Comparison of ENCODE assay signal across 8 cellular contexts in genomic region chr1:171984850-171985485, GRCh38.
A peak's percentile ranks its signal among the peaks of the same experiment; 100 is the strongest.
DNase-seq lines count a peak whose midpoint lies in the region; ATAC-seq and TF ChIP-seq lines count a peak whose summit lies in the region.

No MANE protein-coding gene starts in this region.

- no peak for DNase-seq in natural killer cell
- no peak for DNase-seq in natural killer cell treated with Interleukin-12 subunit alpha and Interleukin-12 subunit beta and Interleukin-15 and Interleukin-18, amount 100 ng/mL, for 72 hours (ENCODE audit: low spot score)
- DNase-seq in Karpas-422: peak; percentile 68
- DNase-seq in SKM-1 (lab: John Stamatoyannopoulos, UW; ENCODE audit: unreplicated experiment): peak; percentile 27
- peak; percentile 49 for DNase-seq in fibroblast of villous mesenchyme (ENCODE audit: low read depth)
- DNase-seq in prostate gland (ENCODE audit: low spot score): no peak

- H3K27ac ChIP-seq in Karpas-422 (ENCODE audit: low read length) (no peak overlapping the region), prostate gland (no peak overlapping the region)

- no peaks in the 10 kb centered on the region for H3K27me3 ChIP-seq in Karpas-422 (ENCODE audit: low read length)
- H3K27me3 ChIP-seq in prostate gland (replicated peaks; ENCODE audit: insufficient read depth): no peaks in the 10 kb centered on the region

- no peak overlapping the region for H3K27ac Mint-ChIP-seq in natural killer cell
- no peak overlapping the region for H3K27ac Mint-ChIP-seq in natural killer cell treated with Interleukin-12 subunit alpha and Interleukin-12 subunit beta and Interleukin-15 and Interleukin-18, amount 100 ng/mL, for 72 hours

- WGBS in prostate gland: 13% methylated on average over 3 of the region's 3 CpGs

- no peaks in the 10 kb centered on the region for H3K79me2 ChIP-seq in Karpas-422 (ENCODE audit: low read length)

- H3K9me2 ChIP-seq in Karpas-422 (replicated peaks; ENCODE audit: insufficient read depth, low read length): no peaks in the 10 kb centered on the region

- H2AFZ ChIP-seq in Karpas-422 (ENCODE audit: low read length): no peak overlapping the region

- H3K4me3 ChIP-seq in Karpas-422 (ENCODE audit: low read length) (no peak overlapping the region), fibroblast of villous mesenchyme (ENCODE audit: low read depth, low read length) (no peak overlapping the region), prostate gland (no peak overlapping the region)

- no peak for TF ChIP-seq POLR2A in prostate gland (IDR thresholded peaks at IDR 0.05)

- intact Hi-C loops in natural killer cell (cut with micrococcal nuclease): loop anchor here (1.0 to 5.0 kb wide), 2 partner anchors 184 to 333 kb away; partner anchors contain the start of gene MYOC
- intact Hi-C loops in prostate gland (cut with DNase I): loop anchor here (2.0 to 5.0 kb wide), 2 partner anchors 184 to 343 kb away; no protein-coding TSS in a partner anchor

- H3K4me3 Mint-ChIP-seq in natural killer cell: no peak overlapping the region
- no peak overlapping the region for H3K4me3 Mint-ChIP-seq in natural killer cell treated with Interleukin-12 subunit alpha and Interleukin-12 subunit beta and Interleukin-15 and Interleukin-18, amount 100 ng/mL, for 72 hours

- no peaks in the 10 kb centered on the region for H3K36me3 Mint-ChIP-seq in natural killer cell
- H3K36me3 Mint-ChIP-seq in natural killer cell treated with Interleukin-12 subunit alpha and Interleukin-12 subunit beta and Interleukin-15 and Interleukin-18, amount 100 ng/mL, for 72 hours: no peaks in the 10 kb centered on the region

- TF ChIP-seq CTCF in natural killer cell (IDR thresholded peaks at IDR 0.05) (peak; percentile 79), fibroblast of villous mesenchyme (IDR thresholded peaks at IDR 0.05; ENCODE audit: insufficient read depth, low read depth, low read length) (peak; percentile 84), prostate gland (IDR thresholded peaks at IDR 0.05) (peak; percentile 44 to 74 (median 66))

- H3K4me1 Mint-ChIP-seq in natural killer cell: no peaks in the 10 kb centered on the region
- H3K4me1 Mint-ChIP-seq in natural killer cell treated with Interleukin-12 subunit alpha and Interleukin-12 subunit beta and Interleukin-15 and Interleukin-18, amount 100 ng/mL, for 72 hours (ENCODE audit: low read depth in 2 of 2): peaks cover 0 to 3% of the 10 kb centered on the region in 2 donors

- no peak overlapping the region for H3K9ac ChIP-seq in Karpas-422 (ENCODE audit: low read length)

- peaks cover 0 to 5% of the 10 kb centered on the region in 2 donors for H3K27me3 Mint-ChIP-seq in natural killer cell (ENCODE audit: low read depth in 2 of 2)
- peaks cover 0 to 8% of the 10 kb centered on the region in 2 donors for H3K27me3 Mint-ChIP-seq in natural killer cell treated with Interleukin-12 subunit alpha and Interleukin-12 subunit beta and Interleukin-15 and Interleukin-18, amount 100 ng/mL, for 72 hours

- H4K20me1 ChIP-seq in Karpas-422 (ENCODE audit: insufficient read depth, low read depth, low read length): no peaks in the 10 kb centered on the region

- H3K4me1 ChIP-seq in Karpas-422 (ENCODE audit: low read length) (no peaks in the 10 kb centered on the region), prostate gland (replicated peaks) (no peaks in the 10 kb centered on the region)

- H3K36me3 ChIP-seq in Karpas-422 (ENCODE audit: insufficient read depth, low read length): no peaks in the 10 kb centered on the region
- H3K36me3 ChIP-seq in prostate gland: no peaks in the 10 kb centered on the region

- ATAC-seq in natural killer cell (peak in 2 of 3 donors; percentile 47 to 60), HG02884 (IDR thresholded peaks at IDR 0.05; ENCODE audit: unreplicated experiment) (no peak), HG03432 (IDR thresholded peaks at IDR 0.05; ENCODE audit: unreplicated experiment) (no peak)
- no peak for ATAC-seq in natural killer cell treated with Interleukin-12 subunit alpha and Interleukin-12 subunit beta and Interleukin-15 and Interleukin-18, amount 100 ng/mL, for 72 hours

- no peaks in the 10 kb centered on the region for H3K9me3 Mint-ChIP-seq in natural killer cell
- no peaks in the 10 kb centered on the region for H3K9me3 Mint-ChIP-seq in natural killer cell treated with Interleukin-12 subunit alpha and Interleukin-12 subunit beta and Interleukin-15 and Interleukin-18, amount 100 ng/mL, for 72 hours

- H3K9me3 ChIP-seq in Karpas-422 (ENCODE audit: low read length): no peaks in the 10 kb centered on the region
- no peaks in the 10 kb centered on the region for H3K9me3 ChIP-seq in prostate gland

- H3K4me2 ChIP-seq in Karpas-422 (ENCODE audit: low read depth, low read length, poor library complexity, severe bottlenecking): no peak overlapping the region

Comparison
In these comparisons a context has a peak if more than half of its experiments do, and no peak if none do; other contexts are left out.
1. ATAC-seq: peak in natural killer cell (2 of 3); none in natural killer cell treated with Interleukin-12 subunit alpha and Interleukin-12 subunit beta and Interleukin-15 and Interleukin-18, amount 100 ng/mL, for 72 hours (0 of 2), HG02884 (single experiment) and HG03432 (single experiment).
2. DNase-seq: peak in Karpas-422 (single experiment), SKM-1 (single experiment) and fibroblast of villous mesenchyme (single experiment); none in natural killer cell (single experiment), natural killer cell treated with Interleukin-12 subunit alpha and Interleukin-12 subunit beta and Interleukin-15 and Interleukin-18, amount 100 ng/mL, for 72 hours (single experiment) and prostate gland (single experiment).
3. Peak in every context shown above with its lines, with median percentiles within 50 percentile points of each other: CTCF ChIP-seq.